In genomic region chr2:170703776-170704476, GRCh38 we compare ENCODE assay signal across 23 cellular contexts. TPM values are rescaled to one million over a fixed set of nuclear protein-coding genes. Genes with fewer than 3 reads are reported as not detected.
"Had no signal": no experiment of that assay in that cellular context is flagged by ENCODE, and none has a peak within 500 bp of the region (broad histone marks: within the 10 kb centered on the region; RNA-seq: fewer than 3 reads in every experiment).

No MANE protein-coding gene starts in this region.

- H3K27ac ChIP-seq: ascending aorta, breast epithelium, foreskin keratinocyte, spleen, suprapubic skin had no signal

- DNase-seq: activated B cell treated with CpG ODN at 0.5 μM for 24 hours; activated CD4-positive, alpha-beta T cell treated with anti-CD3 and anti-CD28 coated beads for 48 hours; activated naive CD4-positive, alpha-beta T cell treated with anti-CD3 and anti-CD28 coated beads for 36 hours; activated naive CD8-positive, alpha-beta T cell treated with anti-CD3 and anti-CD28 coated beads, Interleukin-2, amount 50 U/mL, for 24 hours; cerebellar nuclear complex; effector memory CD4-positive, alpha-beta T cell; foreskin keratinocyte; glutamatergic neuron; hypothalamus; spleen; T-helper 2 cell; trophoblast cell had no signal

- H3K27me3 ChIP-seq: ascending aorta, breast epithelium had no signal

- H3K4me1 ChIP-seq: ascending aorta, breast epithelium, foreskin keratinocyte, spleen, suprapubic skin had no signal

- ATAC-seq: activated naive CD8-positive, alpha-beta T cell treated with anti-CD3 and anti-CD28 coated beads, Interleukin-2, amount 50 U/mL, for 24 hours; foreskin keratinocyte; sciatic nerve had no signal

- H3K4me3 ChIP-seq: ascending aorta, breast epithelium, spleen, suprapubic skin had no signal

- H3K9me3 Mint-ChIP-seq: stimulated activated naive CD8-positive, alpha-beta T cell treated with anti-CD3 and anti-CD28 coated beads, Interleukin-15, Interleukin-2, amounts not matched to agents 100 ng/mL and 50 ng/mL, for 24 hours had no signal

- H3K36me3 ChIP-seq: ascending aorta, breast epithelium, spleen, suprapubic skin had no signal

- H3K4me1 Mint-ChIP-seq: activated B cell treated with CpG ODN at 0.5 μM for 24 hours; activated naive CD8-positive, alpha-beta T cell treated with anti-CD3 and anti-CD28 coated beads, Interleukin-2, amount 50 U/mL, for 24 hours had no signal

- H3K4me3 Mint-ChIP-seq: activated B cell treated with CpG ODN at 0.5 μM for 24 hours; activated naive CD4-positive, alpha-beta T cell treated with anti-CD3 and anti-CD28 coated beads for 36 hours; activated naive CD8-positive, alpha-beta T cell treated with anti-CD3 and anti-CD28 coated beads, Interleukin-2, amount 50 U/mL, for 24 hours; dendritic cell treated with granulocyte-macrophage colony-stimulating factor and Interleukin-4, amounts not matched to agents 40 ng/mL and 50 ng/mL, for 4 days; nephron; stimulated activated naive CD8-positive, alpha-beta T cell treated with anti-CD3 and anti-CD28 coated beads, Interleukin-15, Interleukin-2, amounts not matched to agents 100 ng/mL and 50 ng/mL, for 24 hours had no signal

- H3K27ac Mint-ChIP-seq: activated B cell treated with CpG ODN at 0.5 μM for 24 hours; activated naive CD4-positive, alpha-beta T cell treated with anti-CD3 and anti-CD28 coated beads for 36 hours; activated naive CD8-positive, alpha-beta T cell treated with anti-CD3 and anti-CD28 coated beads, Interleukin-2, amount 50 U/mL, for 24 hours; dendritic cell treated with granulocyte-macrophage colony-stimulating factor and Interleukin-4, amounts not matched to agents 40 ng/mL and 50 ng/mL, for 4 days; nephron; stimulated activated naive CD8-positive, alpha-beta T cell treated with anti-CD3 and anti-CD28 coated beads, Interleukin-15, Interleukin-2, amounts not matched to agents 100 ng/mL and 50 ng/mL, for 24 hours had no signal

- FAIRE-seq: TTC549 had no signal

- H3K9me3 ChIP-seq: ascending aorta, breast epithelium, spleen, suprapubic skin had no signal

RNA-seq across cellular contexts. Expression of gene SP5, which starts 11.2 kb away (rescaled TPM):
- total RNA-seq: activated B cell treated with CpG ODN at 0.5 μM for 24 hours; activated naive CD4-positive, alpha-beta T cell treated with anti-CD3 and anti-CD28 coated beads for 36 hours; foreskin keratinocyte; kidney epithelial cell; osteocyte; pulmonary artery endothelial cell; spleen had no signal
